In the genomic region with DNA sequence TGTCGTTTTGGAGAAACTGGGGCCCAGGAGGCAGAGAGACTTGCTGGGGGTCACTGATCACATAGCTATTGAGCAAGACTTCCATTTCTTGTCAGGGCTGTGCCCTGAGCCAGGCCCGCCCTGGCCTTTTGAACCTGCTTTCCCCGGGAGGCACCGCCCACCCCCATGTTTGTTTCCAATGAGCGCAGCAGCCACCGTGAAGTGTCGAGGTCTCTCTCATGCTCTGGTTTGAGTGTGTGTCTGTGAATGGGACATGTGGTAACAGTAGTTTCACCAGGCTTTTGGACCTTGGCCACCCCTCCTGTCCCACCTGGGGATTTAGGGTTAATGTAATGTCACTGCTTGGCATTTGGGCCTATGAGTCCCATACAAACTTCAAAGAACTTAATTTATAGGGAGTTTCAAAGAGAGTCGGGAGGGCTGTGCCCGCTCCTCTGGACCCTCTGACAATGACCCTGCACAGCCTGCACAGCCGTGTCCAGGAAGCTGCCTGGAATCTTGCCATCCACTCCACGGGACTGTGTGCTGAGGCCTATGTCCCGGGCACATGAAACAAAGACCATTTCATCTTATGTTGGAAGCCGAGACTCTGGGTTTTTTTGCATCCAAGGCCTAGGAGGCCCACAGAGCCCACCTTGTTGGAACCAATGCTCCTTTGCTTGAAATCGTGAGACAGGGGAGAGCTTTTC, we compare ENCODE assay signal across 20 cellular contexts. TPM values are rescaled to one million over a fixed set of nuclear protein-coding genes. Genes with fewer than 3 reads are reported as not detected.
DNase-seq lines count a peak whose midpoint lies in the region; ATAC-seq, FAIRE-seq and TF ChIP-seq lines count a peak whose summit lies in the region.
"Had no signal": no experiment of that assay in that cellular context is flagged by ENCODE, and none has a peak within 500 bp of the region (broad histone marks: within the 10 kb centered on the region; RNA-seq: fewer than 3 reads in every experiment).

No MANE protein-coding gene starts in this region.

- ATAC-seq in HepG2: peak; percentile 91
- ATAC-seq: foreskin keratinocyte, mucosa of descending colon had no signal

- in situ Hi-C loops in HepG2 (cut with HindIII; ENCODE audit: extremely low pct_ligation_motif_present, low pct_unique_long_range_greater_than_20kb): no loop called here

- peak overlapping the region; percentile 21 to 59 (median 40); a peak in 3 of 6 replicates for H3K4me3 ChIP-seq in HepG2 (replicated peaks in 1 of 3; ENCODE audit: insufficient read depth in 1 of 3, low read depth in 2 of 3, low read length in 3 of 3)
- H3K4me3 ChIP-seq: mucosa of descending colon had no signal

- POLR2A ChIA-PET in HepG2 (lab: Yijun Ruan, JAX): no interaction called here

- peak overlapping the region; percentile 29 for H3K9ac ChIP-seq in HepG2 (ENCODE audit: insufficient read depth, low read depth, low read length)
- H3K9ac ChIP-seq: parathyroid adenoma had no signal

- H3K79me2 ChIP-seq in HepG2 (ENCODE audit: insufficient read depth, low read length): no peaks in the 10 kb centered on the region
- H3K79me2 ChIP-seq: parathyroid adenoma had no signal

- DNase-seq in HuH-7.5 (ENCODE audit: low spot score) (peak; percentile 51), anterior cingulate cortex (lab: John Stamatoyannopoulos, UW) (peak in 34 of 58 donors; percentile 10 to 80 (median 46)), HepG2 (ENCODE audit: low spot score) (peak; percentile 89), putamen (ENCODE audit: low spot score) (peak; percentile 35), epidermal melanocyte (ENCODE audit: insufficient read length, low spot score) (no peak), OCI-M2 (lab: John Stamatoyannopoulos, UW; ENCODE audit: unreplicated experiment) (no peak), cerebellum (ENCODE audit: low spot score) (no peak)
- DNase-seq: activated CD4-positive, alpha-beta T cell treated with anti-CD3 and anti-CD28 coated beads for 1 hour; activated T-cell treated with anti-CD3 and anti-CD28 coated beads, Interleukin-2, amount 50 U/mL, for 24 hours; cerebellar nuclear complex; DND-41; foreskin keratinocyte; mucosa of descending colon; NCI-H1694 treated with DMSO at 0.1 percent for 48 hours; NCI-H446; SIG-M5; stimulated activated CD4-positive, alpha-beta T cell treated with anti-CD3 and anti-CD28 coated beads, Interleukin-15, amount 100 ng/mL, for 24 hours had no signal

- CTCF ChIA-PET in HepG2 (lab: Yijun Ruan, JAX; ENCODE audit: low intra/inter-chr PET ratio, low total read pairs): no interaction called here

- peak; percentile 96 for FAIRE-seq in HepG2 (lab: Jason Lieb, UNC)

- TF ChIP-seq EP300 in HepG2 (IDR thresholded peaks at IDR 0.05; ENCODE audit: low read depth in 2 of 2, low read length in 2 of 2): peak in 1 of 2 experiments; percentile 34; a peak in 1 of 4 replicates
- no peak for TF ChIP-seq EP300 in HepG2 (CRISPR knock-in tag; IDR thresholded peaks at IDR 0.05; ENCODE audit: borderline replicate concordance)

- peak overlapping the region; percentile 58 for H3K27ac ChIP-seq in HepG2 (ENCODE audit: extremely low read length, insufficient read depth, low read length)
- H3K27ac ChIP-seq: foreskin keratinocyte, parathyroid adenoma had no signal

- no peaks in the 10 kb centered on the region for H3K27me3 ChIP-seq in HepG2 (ENCODE audit: control insufficient read depth in 1 of 2, insufficient read depth in 2 of 2, low read length in 2 of 2)

- no peak overlapping the region for H2AFZ ChIP-seq in HepG2 (ENCODE audit: low read length)
- H2AFZ ChIP-seq: parathyroid adenoma had no signal

- no TSS peak for BruUV-seq in HepG2 (replicated peaks; lab: Mats Ljungman, UMichigan)

- peak overlapping the region; percentile 85 for H3K4me2 ChIP-seq in HepG2 (ENCODE audit: low read depth, low read length)

- TF ChIP-seq CTCF in HepG2 (CRISPR knock-in tag; IDR thresholded peaks at IDR 0.05): no peak

- no peaks in the 10 kb centered on the region for H3K9me3 ChIP-seq in HepG2 (ENCODE audit: low read length)
- H3K9me3 ChIP-seq: mucosa of descending colon had no signal

- H4K20me1 ChIP-seq in HepG2 (ENCODE audit: insufficient read depth, low read length): no peaks in the 10 kb centered on the region

- intact Hi-C loops in HepG2 (cut with micrococcal nuclease; ENCODE audit: unreplicated experiment): loop anchor here (1.0 kb wide), 1 partner anchor 37 kb away; no protein-coding TSS in a partner anchor

- WGBS in HepG2 (ENCODE audit: low lambda C conversion rate): 2% methylated on average over 11 of the region's 14 CpGs

- peaks cover 39% of the 10 kb centered on the region for H3K4me1 ChIP-seq in HepG2 (ENCODE audit: insufficient read depth, low read length)
- H3K4me1 ChIP-seq: parathyroid adenoma had no signal

- TF ChIP-seq POLR2A in HepG2 (IDR thresholded peaks at IDR 0.05; ENCODE audit: insufficient read depth in 1 of 2, low read depth in 2 of 2, low read length in 2 of 2): no peak

- no peaks in the 10 kb centered on the region for H3K36me3 ChIP-seq in HepG2 (replicated peaks in 1 of 2; ENCODE audit: control insufficient read depth in 1 of 2, insufficient read depth in 2 of 2, low read length in 2 of 2)

- TF ChIP-seq RAD21 in HepG2 (CRISPR knock-in tag; IDR thresholded peaks at IDR 0.05): no peak

TF ChIP-seq in HepG2, 621 proteins besides CTCF, POLR2A, EP300 and RAD21 (continues in another document):
- TF ChIP-seq ARID3A (IDR thresholded peaks at IDR 0.05; ENCODE audit: low read depth, low read length): no peak
- TF ChIP-seq, protein P1, sequence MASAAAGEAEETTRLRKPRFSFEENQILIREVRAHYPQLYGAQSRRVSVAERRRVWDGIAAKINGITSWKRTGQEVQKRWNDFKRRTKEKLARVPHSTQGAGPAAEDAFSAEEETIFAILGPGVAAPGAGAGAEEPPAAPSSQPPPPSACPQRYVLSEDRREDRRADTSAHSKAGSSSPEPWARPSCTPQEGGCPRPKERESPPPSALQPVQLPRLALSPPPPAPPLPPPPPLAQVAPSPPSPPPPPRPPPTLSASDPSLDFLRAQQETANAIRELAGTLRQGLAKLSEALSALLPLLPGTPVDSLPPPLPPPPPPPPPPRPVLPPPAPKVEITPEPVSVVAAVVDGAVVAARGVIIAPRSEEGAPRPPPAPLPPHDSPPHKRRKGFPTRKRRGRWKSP (CRISPR knock-in tag; IDR thresholded peaks at IDR 0.05): peak; percentile 36; the same call in 1 of the 2 replicates
- peak; percentile 83; the same call in 1 of the 2 replicates for TF ChIP-seq TFDP1 (CRISPR knock-in tag; IDR thresholded peaks at IDR 0.05; ENCODE audit: borderline replicate concordance)
- no peak for TF ChIP-seq ZNF274 (CRISPR knock-in tag; IDR thresholded peaks at IDR 0.05)
- peak; percentile 35; the same call in 1 of the 2 replicates for TF ChIP-seq FOXO1 (CRISPR knock-in tag; IDR thresholded peaks at IDR 0.05)
- peak; percentile 88 for TF ChIP-seq ZNF317 (CRISPR knock-in tag; IDR thresholded peaks at IDR 0.05)
- TF ChIP-seq ZNF773 (CRISPR knock-in tag; IDR thresholded peaks at IDR 0.05; ENCODE audit: borderline replicate concordance): no peak
- TF ChIP-seq ZNF552 (CRISPR knock-in tag; IDR thresholded peaks at IDR 0.05; ENCODE audit: borderline replicate concordance): no peak

RNA-seq across cellular contexts. Expression of gene PRF1, which starts 6.3 kb away (rescaled TPM):
- total RNA-seq in HepG2 (2016; rRNA removed; fragmentation: Illumina TruSeq; extraction: Trizol) (0.32 and 1.00 TPM in 2 replicates), cerebellum (not detected)
- total RNA-seq in HepG2 (2016; cell fraction: cytosol; rRNA removed; fragmentation: Illumina TruSeq; extraction: Trizol; ENCODE audit: low read depth): not detected in 2 replicates
- 0.18 and 1.2 TPM in 2 replicates for total RNA-seq in HepG2 (2016; cell fraction: insoluble cytoplasmic fraction; rRNA removed; fragmentation: Illumina TruSeq; extraction: Trizol)
- total RNA-seq in HepG2 (2016; cell fraction: membrane; rRNA removed; fragmentation: Illumina TruSeq; extraction: Trizol): 0.06 and 0.17 TPM in 2 replicates
- total RNA-seq in HepG2 (2016; cell fraction: nucleus; rRNA removed; fragmentation: Illumina TruSeq; extraction: Trizol): 0.69 and 1.4 TPM in 2 replicates
- polyA plus RNA-seq in HepG2 (2011; rRNA removed): 1.4 and 1.7 TPM in 2 replicates
- polyA plus RNA-seq in HepG2 (2011; cell fraction: cytosol; rRNA removed): 1.0 and 1.1 TPM in 2 replicates
- 0.39 and 0.62 TPM in 2 replicates for polyA plus RNA-seq in HepG2 (2011; cell fraction: nucleus; rRNA removed)
- 0.08 and 1.0 TPM in 2 replicates for polyA plus RNA-seq in HepG2 (2012)
- not detected in 2 replicates for polyA plus RNA-seq in HepG2 (2016; cell fraction: cytosol; fragmentation: Illumina TruSeq; extraction: Trizol; ENCODE audit: low read depth)
- 0.21 and 0.38 TPM in 2 replicates for polyA plus RNA-seq in HepG2 (2016; cell fraction: insoluble cytoplasmic fraction; fragmentation: Illumina TruSeq; extraction: Trizol; ENCODE audit: low read depth)
- polyA plus RNA-seq in HepG2 (2016; cell fraction: membrane; fragmentation: Illumina TruSeq; extraction: Trizol; ENCODE audit: low read depth): 0.17 and 0.45 TPM in 2 replicates
- polyA plus RNA-seq in HepG2 (2016; cell fraction: nucleus; fragmentation: Illumina TruSeq; extraction: Trizol; ENCODE audit: insufficient read depth, low read depth): 2.3 and 3.3 TPM in 2 replicates
- polyA minus RNA-seq in HepG2 (2011; rRNA and poly(A)+ RNA removed; ENCODE audit: low replicate concordance): 1.6 TPM in 1 of 2 replicates, not detected in the other
- polyA minus RNA-seq in HepG2 (2011; cell fraction: cytosol; rRNA and poly(A)+ RNA removed): 0.99 and 1.1 TPM in 2 replicates
- polyA minus RNA-seq in HepG2 (2011; cell fraction: nucleus; rRNA and poly(A)+ RNA removed): 0.37 TPM in 1 of 2 replicates, not detected in the other
- total RNA-seq: foreskin keratinocyte, LHCN-M2 had no signal
- polyA plus RNA-seq: BJ, foreskin keratinocyte had no signal

Comparison
In these comparisons a context has a peak if more than half of its experiments do, and no peak if none do; other contexts are left out.
1. DNase-seq: peak in HuH-7.5 (single experiment), anterior cingulate cortex (34 of 58), HepG2 (single experiment) and putamen (single experiment); none in epidermal melanocyte (single experiment), OCI-M2 (single experiment) and cerebellum (single experiment).